ENCODE assay signal across 8 cellular contexts in genomic region chr18:3498705-3499451, GRCh38. TPM values are rescaled to one million over a fixed set of nuclear protein-coding genes. Genes with fewer than 3 reads are reported as not detected.
DNase-seq lines count a peak whose midpoint lies in the region; ATAC-seq lines count a peak whose summit lies in the region.

No MANE protein-coding gene starts in this region.

- no peaks in the 10 kb centered on the region for H3K9me3 ChIP-seq in HUES48 (ENCODE audit: control insufficient read depth, insufficient read depth, low read length)
- no peaks in the 10 kb centered on the region for H3K9me3 ChIP-seq in right cardiac atrium (ENCODE audit: control insufficient read depth, low read length)

- H3K36me3 Mint-ChIP-seq in activated naive CD8-positive, alpha-beta T cell treated with anti-CD3 and anti-CD28 coated beads for 36 hours = no peaks in the 10 kb centered on the region

- H3K27me3 Mint-ChIP-seq in activated naive CD8-positive, alpha-beta T cell treated with anti-CD3 and anti-CD28 coated beads for 36 hours = peaks cover 46% of the 10 kb centered on the region

- no peak overlapping the region for H3K27ac Mint-ChIP-seq in activated naive CD8-positive, alpha-beta T cell treated with anti-CD3 and anti-CD28 coated beads for 36 hours

- H3K27ac ChIP-seq in HUES48 (ENCODE audit: low read depth, low read length) = peak overlapping the region; percentile 3
- no peak overlapping the region for H3K27ac ChIP-seq in right cardiac atrium (ENCODE audit: low read length)

- peaks cover 18% of the 10 kb centered on the region for H3K4me1 Mint-ChIP-seq in activated naive CD8-positive, alpha-beta T cell treated with anti-CD3 and anti-CD28 coated beads for 36 hours

- ATAC-seq in right cardiac atrium (peak; percentile 75 to 80), HG03460 (IDR thresholded peaks at IDR 0.05; ENCODE audit: unreplicated experiment) (no peak), GM18868 (IDR thresholded peaks at IDR 0.05; ENCODE audit: unreplicated experiment) (no peak)

- no peaks in the 10 kb centered on the region for H3K9me3 Mint-ChIP-seq in activated naive CD8-positive, alpha-beta T cell treated with anti-CD3 and anti-CD28 coated beads for 36 hours

- no peaks in the 10 kb centered on the region for H3K36me3 ChIP-seq in HUES48 (ENCODE audit: control insufficient read depth, insufficient read depth, low read length)

- DNase-seq in AG08395 (ENCODE audit: low spot score) (peak; percentile 58), right cardiac atrium (peak; percentile 26 to 79 (median 66)), retina (peak; percentile 87), NCI-H128 (lab: John Stamatoyannopoulos, UW; ENCODE audit: unreplicated experiment) (no peak)
- DNase-seq in activated naive CD8-positive, alpha-beta T cell treated with anti-CD3 and anti-CD28 coated beads for 36 hours = peak; percentile 23

- intact Hi-C loops in right cardiac atrium (cut with DNase I) = loop anchor here in 1 of 4 donors (10.0 kb wide), 1 partner anchor 64 kb away; no protein-coding TSS in a partner anchor

- H3K9ac ChIP-seq in HUES48 (ENCODE audit: low read depth, low read length) = peak overlapping the region; percentile 42; the same call in 1 of the 2 replicates

- peak overlapping the region; percentile 53 for H3K4me3 Mint-ChIP-seq in activated naive CD8-positive, alpha-beta T cell treated with anti-CD3 and anti-CD28 coated beads for 36 hours

- peak overlapping the region; percentile 57 for H3K4me3 ChIP-seq in HUES48 (ENCODE audit: low read depth, low read length)
- H3K4me3 ChIP-seq in right cardiac atrium (ENCODE audit: low read length) = peak overlapping the region; percentile 62

- H3K27me3 ChIP-seq in HUES48 (ENCODE audit: control insufficient read depth, insufficient read depth, low read length) (peaks cover 17% of the 10 kb centered on the region), right cardiac atrium (ENCODE audit: control insufficient read depth, insufficient read depth) (no peaks in the 10 kb centered on the region)

- H3K4me1 ChIP-seq in HUES48 (ENCODE audit: control insufficient read depth, insufficient read depth, low read length) = peaks cover 21% of the 10 kb centered on the region
- no peaks in the 10 kb centered on the region for H3K4me1 ChIP-seq in right cardiac atrium (ENCODE audit: control insufficient read depth, insufficient read depth, low read length)

- WGBS in right cardiac atrium = 15% methylated on average over 57 of the region's 58 CpGs

RNA-seq across cellular contexts. Expression of gene TGIF1, which starts 48.9 kb away (rescaled TPM):
- total RNA-seq in activated naive CD8-positive, alpha-beta T cell treated with anti-CD3 and anti-CD28 coated beads for 36 hours = 10 to 100 TPM; 18.8 to 21.2 TPM
- 10 to 100 TPM; 11.4 to 19.2 (median 12.8) TPM for total RNA-seq in right cardiac atrium
- 12.1 TPM for polyA plus RNA-seq in right cardiac atrium

Comparison
In these comparisons a context has a peak if more than half of its experiments do, and no peak if none do; other contexts are left out.
1. ATAC-seq: peak in right cardiac atrium (2 of 2); none in HG03460 (single experiment) and GM18868 (single experiment).